ENCODE assay signal across 1 cellular context in genomic region chr6:28212510-28213212, GRCh38.
TF ChIP-seq lines count a peak whose summit lies in the region.

No MANE protein-coding gene starts in this region.

TF ChIP-seq in HepG2, 621 proteins besides CTCF, POLR2A, EP300 and RAD21 (continued from another document and continues in another):
- TF ChIP-seq ATF2 (CRISPR knock-in tag; IDR thresholded peaks at IDR 0.05) (peak; percentile 45; the same call in 1 of the 2 replicates), ZNF746 (CRISPR knock-in tag; IDR thresholded peaks at IDR 0.05) (no peak), NRL (CRISPR knock-in tag; IDR thresholded peaks at IDR 0.05; ENCODE audit: borderline replicate concordance) (no peak), HNF4A (CRISPR knock-in tag; IDR thresholded peaks at IDR 0.05) (no peak), TBX2 (CRISPR knock-in tag; IDR thresholded peaks at IDR 0.05; ENCODE audit: borderline replicate concordance) (no peak), IKZF1 (IDR thresholded peaks at IDR 0.05) (no peak), ZSCAN30 (CRISPR knock-in tag; IDR thresholded peaks at IDR 0.05) (no peak), ZNF777 (CRISPR knock-in tag; IDR thresholded peaks at IDR 0.05) (peak; percentile 53), ZNF775 (CRISPR knock-in tag; IDR thresholded peaks at IDR 0.05; ENCODE audit: borderline replicate concordance) (no peak), SNAI1 (CRISPR knock-in tag; IDR thresholded peaks at IDR 0.05; ENCODE audit: borderline replicate concordance) (no peak), ZFP36L2 (CRISPR knock-in tag; IDR thresholded peaks at IDR 0.05) (no peak), ZBTB8A (CRISPR knock-in tag; IDR thresholded peaks at IDR 0.05; ENCODE audit: borderline replicate concordance, low read depth) (no peak), EHMT2 (IDR thresholded peaks at IDR 0.05; ENCODE audit: borderline replicate concordance, low read depth, low read length) (no peak), ZNF33B (CRISPR knock-in tag; IDR thresholded peaks at IDR 0.05) (peak; percentile 73; the same call in 1 of the 2 replicates), ZNF878 (CRISPR knock-in tag; IDR thresholded peaks at IDR 0.05) (0 out of 2 replicates have a peak, but pooled peaks have one; percentile 64), NR2F2 (IDR thresholded peaks at IDR 0.05; ENCODE audit: borderline replicate concordance, low read depth) (peak; percentile 32; the same call in 1 of the 2 replicates), HBP1 (CRISPR knock-in tag; IDR thresholded peaks at IDR 0.05; ENCODE audit: low read depth) (no peak), ATF4 (CRISPR knock-in tag; IDR thresholded peaks at IDR 0.05) (0 out of 4 replicates have a peak, but pooled peaks of 1 of the 2 experiments have one; percentile 49), HOXA9 (CRISPR knock-in tag; IDR thresholded peaks at IDR 0.05; ENCODE audit: borderline replicate concordance) (no peak), ZNF784 (CRISPR knock-in tag; IDR thresholded peaks at IDR 0.05; ENCODE audit: borderline replicate concordance) (no peak), EZH2 (conservative IDR thresholded peaks at IDR 0.05; ENCODE audit: low read depth, low read length) (no peak), ZNF468 (CRISPR knock-in tag; IDR thresholded peaks at IDR 0.05) (no peak), IRX3 (CRISPR knock-in tag; IDR thresholded peaks at IDR 0.05; ENCODE audit: borderline replicate concordance, low read depth) (0 out of 2 replicates have a peak, but pooled peaks have one; percentile 33), CREBL2 (CRISPR knock-in tag; IDR thresholded peaks at IDR 0.05; ENCODE audit: borderline replicate concordance) (no peak), KDM2A (CRISPR knock-in tag; IDR thresholded peaks at IDR 0.05; ENCODE audit: borderline replicate concordance, low read depth) (peak; percentile 71; the same call in 1 of the 2 replicates), ZNF253 (CRISPR knock-in tag; IDR thresholded peaks at IDR 0.05; ENCODE audit: borderline replicate concordance) (no peak), MXD3 (CRISPR knock-in tag; IDR thresholded peaks at IDR 0.05) (no peak), SRSF4 (IDR thresholded peaks at IDR 0.05; ENCODE audit: low read depth, low read length, poor library complexity, severe bottlenecking) (no peak), SIN3A (IDR thresholded peaks at IDR 0.05; ENCODE audit: borderline replicate concordance, low read depth, low read length) (no peak), DMTF1 (CRISPR knock-in tag; IDR thresholded peaks at IDR 0.05) (no peak), CEBPB (IDR thresholded peaks at IDR 0.05; ENCODE audit: borderline replicate concordance, low read depth, low read length) (peak; percentile 38), ZNF652 (CRISPR knock-in tag; IDR thresholded peaks at IDR 0.05; ENCODE audit: borderline replicate concordance, low read depth) (no peak), MIER2 (CRISPR knock-in tag; IDR thresholded peaks at IDR 0.05) (0 out of 2 replicates have a peak, but pooled peaks have one; percentile 45), HMGA1 (CRISPR knock-in tag; conservative IDR thresholded peaks at IDR 0.05) (no peak), ZNF598 (CRISPR knock-in tag; IDR thresholded peaks at IDR 0.05; ENCODE audit: borderline replicate concordance) (no peak), AHDC1 (CRISPR knock-in tag; IDR thresholded peaks at IDR 0.05; ENCODE audit: borderline replicate concordance) (peak; percentile 11; the same call in 1 of the 2 replicates), ATM (IDR thresholded peaks at IDR 0.05; ENCODE audit: borderline replicate concordance) (no peak), HMG20A (CRISPR knock-in tag; IDR thresholded peaks at IDR 0.05; ENCODE audit: borderline replicate concordance) (0 out of 2 replicates have a peak, but pooled peaks have one; percentile 55), NR0B2 (CRISPR knock-in tag; IDR thresholded peaks at IDR 0.05) (no peak), RFX1 (IDR thresholded peaks at IDR 0.05) (no peak), TFE3 (CRISPR knock-in tag; IDR thresholded peaks at IDR 0.05) (peak; percentile 65; the same call in 1 of the 2 replicates), ZGPAT (CRISPR knock-in tag; IDR thresholded peaks at IDR 0.05) (peak; percentile 85), ZSCAN21 (CRISPR knock-in tag; IDR thresholded peaks at IDR 0.05; ENCODE audit: borderline replicate concordance) (no peak), ZSCAN22 (CRISPR knock-in tag; IDR thresholded peaks at IDR 0.05) (no peak; the same call in 1 of the 2 replicates), RBM22 (optimal IDR thresholded peaks at IDR 0.05; ENCODE audit: low read length) (peak; percentile 81)
